Comparison of ENCODE assay signal across 1 cellular context in genomic region chr12:123498126-123498825, GRCh38.
TF ChIP-seq lines count a peak whose summit lies in the region.

No MANE protein-coding gene starts in this region.

TF ChIP-seq in HepG2, 621 proteins besides CTCF, POLR2A, EP300 and RAD21 (continued from another document and continues in another):
- peak; percentile 46; the same call in 1 of the 2 replicates for TF ChIP-seq CEBPB (IDR thresholded peaks at IDR 0.05; ENCODE audit: borderline replicate concordance, low read depth, low read length)
- TF ChIP-seq NR2F1 (CRISPR knock-in tag; IDR thresholded peaks at IDR 0.05), result peak; percentile 23 to 60; a peak in 2 of 4 replicates
- peak; percentile 61 for TF ChIP-seq STAG1 (CRISPR knock-in tag; IDR thresholded peaks at IDR 0.05)
- TF ChIP-seq RARA (CRISPR knock-in tag; IDR thresholded peaks at IDR 0.05), result peak; percentile 63
- peak; percentile 80 for TF ChIP-seq NR2F6 (IDR thresholded peaks at IDR 0.05)
- peak; percentile 83 for TF ChIP-seq NR2F6 (CRISPR knock-in tag; IDR thresholded peaks at IDR 0.05)
- TF ChIP-seq TEAD2 (CRISPR knock-in tag; IDR thresholded peaks at IDR 0.05), result no peak
- TF ChIP-seq ZFY (CRISPR knock-in tag; IDR thresholded peaks at IDR 0.05), result peak; percentile 27; the same call in 1 of the 2 replicates
- TF ChIP-seq, protein P1, sequence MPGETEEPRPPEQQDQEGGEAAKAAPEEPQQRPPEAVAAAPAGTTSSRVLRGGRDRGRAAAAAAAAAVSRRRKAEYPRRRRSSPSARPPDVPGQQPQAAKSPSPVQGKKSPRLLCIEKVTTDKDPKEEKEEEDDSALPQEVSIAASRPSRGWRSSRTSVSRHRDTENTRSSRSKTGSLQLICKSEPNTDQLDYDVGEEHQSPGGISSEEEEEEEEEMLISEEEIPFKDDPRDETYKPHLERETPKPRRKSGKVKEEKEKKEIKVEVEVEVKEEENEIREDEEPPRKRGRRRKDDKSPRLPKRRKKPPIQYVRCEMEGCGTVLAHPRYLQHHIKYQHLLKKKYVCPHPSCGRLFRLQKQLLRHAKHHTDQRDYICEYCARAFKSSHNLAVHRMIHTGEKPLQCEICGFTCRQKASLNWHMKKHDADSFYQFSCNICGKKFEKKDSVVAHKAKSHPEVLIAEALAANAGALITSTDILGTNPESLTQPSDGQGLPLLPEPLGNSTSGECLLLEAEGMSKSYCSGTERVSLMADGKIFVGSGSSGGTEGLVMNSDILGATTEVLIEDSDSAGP (CRISPR knock-in tag; IDR thresholded peaks at IDR 0.05; ENCODE audit: borderline replicate concordance), result peak; percentile 54; the same call in 1 of the 2 replicates
- TF ChIP-seq SKI (IDR thresholded peaks at IDR 0.05; ENCODE audit: partially characterized antibody), result peak; percentile 74
- peak; percentile 99 for TF ChIP-seq ZNF263 (CRISPR knock-in tag; IDR thresholded peaks at IDR 0.05)
- no peak for TF ChIP-seq THYN1 (CRISPR knock-in tag; IDR thresholded peaks at IDR 0.05; ENCODE audit: borderline replicate concordance, low read depth)
- 0 out of 2 replicates have a peak, but pooled peaks have one; percentile 13 for TF ChIP-seq RCOR2 (CRISPR knock-in tag; IDR thresholded peaks at IDR 0.05)
- TF ChIP-seq MAZ (IDR thresholded peaks at IDR 0.05; ENCODE audit: borderline replicate concordance, low read depth, low read length), result no peak
- no peak for TF ChIP-seq MAZ (CRISPR knock-in tag; IDR thresholded peaks at IDR 0.05; ENCODE audit: low read depth)
- no peak for TF ChIP-seq HNRNPH1 (optimal IDR thresholded peaks at IDR 0.05; ENCODE audit: low read depth, low read length)
- 0 out of 2 replicates have a peak, but pooled peaks have one; percentile 19 for TF ChIP-seq NFAT5 (CRISPR knock-in tag; IDR thresholded peaks at IDR 0.05)
- TF ChIP-seq, protein P2, sequence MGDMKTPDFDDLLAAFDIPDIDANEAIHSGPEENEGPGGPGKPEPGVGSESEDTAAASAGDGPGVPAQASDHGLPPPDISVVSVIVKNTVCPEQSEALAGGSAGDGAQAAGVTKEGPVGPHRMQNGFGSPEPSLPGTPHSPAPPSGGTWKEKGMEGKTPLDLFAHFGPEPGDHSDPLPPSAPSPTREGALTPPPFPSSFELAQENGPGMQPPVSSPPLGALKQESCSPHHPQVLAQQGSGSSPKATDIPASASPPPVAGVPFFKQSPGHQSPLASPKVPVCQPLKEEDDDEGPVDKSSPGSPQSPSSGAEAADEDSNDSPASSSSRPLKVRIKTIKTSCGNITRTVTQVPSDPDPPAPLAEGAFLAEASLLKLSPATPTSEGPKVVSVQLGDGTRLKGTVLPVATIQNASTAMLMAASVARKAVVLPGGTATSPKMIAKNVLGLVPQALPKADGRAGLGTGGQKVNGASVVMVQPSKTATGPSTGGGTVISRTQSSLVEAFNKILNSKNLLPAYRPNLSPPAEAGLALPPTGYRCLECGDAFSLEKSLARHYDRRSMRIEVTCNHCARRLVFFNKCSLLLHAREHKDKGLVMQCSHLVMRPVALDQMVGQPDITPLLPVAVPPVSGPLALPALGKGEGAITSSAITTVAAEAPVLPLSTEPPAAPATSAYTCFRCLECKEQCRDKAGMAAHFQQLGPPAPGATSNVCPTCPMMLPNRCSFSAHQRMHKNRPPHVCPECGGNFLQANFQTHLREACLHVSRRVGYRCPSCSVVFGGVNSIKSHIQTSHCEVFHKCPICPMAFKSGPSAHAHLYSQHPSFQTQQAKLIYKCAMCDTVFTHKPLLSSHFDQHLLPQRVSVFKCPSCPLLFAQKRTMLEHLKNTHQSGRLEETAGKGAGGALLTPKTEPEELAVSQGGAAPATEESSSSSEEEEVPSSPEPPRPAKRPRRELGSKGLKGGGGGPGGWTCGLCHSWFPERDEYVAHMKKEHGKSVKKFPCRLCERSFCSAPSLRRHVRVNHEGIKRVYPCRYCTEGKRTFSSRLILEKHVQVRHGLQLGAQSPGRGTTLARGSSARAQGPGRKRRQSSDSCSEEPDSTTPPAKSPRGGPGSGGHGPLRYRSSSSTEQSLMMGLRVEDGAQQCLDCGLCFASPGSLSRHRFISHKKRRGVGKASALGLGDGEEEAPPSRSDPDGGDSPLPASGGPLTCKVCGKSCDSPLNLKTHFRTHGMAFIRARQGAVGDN (CRISPR knock-in tag; IDR thresholded peaks at IDR 0.05), result peak; percentile 73
- TF ChIP-seq PAF1 (CRISPR knock-in tag; IDR thresholded peaks at IDR 0.05), result no peak
- peak; percentile 49; the same call in 1 of the 2 replicates for TF ChIP-seq HDAC2 (CRISPR knock-in tag; IDR thresholded peaks at IDR 0.05)
- 0 out of 2 replicates have a peak, but pooled peaks have one; percentile 46 for TF ChIP-seq ZC3H13 (CRISPR knock-in tag; IDR thresholded peaks at IDR 0.05)
- TF ChIP-seq ZBTB33 (CRISPR knock-in tag; IDR thresholded peaks at IDR 0.05), result peak; percentile 32; the same call in 1 of the 2 replicates
- no peak for TF ChIP-seq KLF11 (CRISPR knock-in tag; IDR thresholded peaks at IDR 0.05)
- TF ChIP-seq TBX2 (CRISPR knock-in tag; IDR thresholded peaks at IDR 0.05; ENCODE audit: borderline replicate concordance), result peak; percentile 25; the same call in 1 of the 2 replicates
- no peak for TF ChIP-seq KDM5B (CRISPR knock-in tag; IDR thresholded peaks at IDR 0.05; ENCODE audit: borderline replicate concordance)
- no peak for TF ChIP-seq MIER3 (CRISPR knock-in tag; IDR thresholded peaks at IDR 0.05; ENCODE audit: borderline replicate concordance)
- peak; percentile 28; the same call in 1 of the 2 replicates for TF ChIP-seq ZBTB38 (CRISPR knock-in tag; IDR thresholded peaks at IDR 0.05)
- no peak for TF ChIP-seq ZNF260 (CRISPR knock-in tag; IDR thresholded peaks at IDR 0.05; ENCODE audit: borderline replicate concordance, low read depth)
- TF ChIP-seq NONO (IDR thresholded peaks at IDR 0.05), result no peak
- peak; percentile 86 for TF ChIP-seq NONO (CRISPR knock-in tag; conservative IDR thresholded peaks at IDR 0.05)
- peak; percentile 54; the same call in 1 of the 2 replicates for TF ChIP-seq ZNF770 (CRISPR knock-in tag; IDR thresholded peaks at IDR 0.05)
- TF ChIP-seq ARID5B (CRISPR knock-in tag; IDR thresholded peaks at IDR 0.05), result 0 out of 2 replicates have a peak, but pooled peaks have one; percentile 25
- peak; percentile 78 for TF ChIP-seq ZNF768 (CRISPR knock-in tag; IDR thresholded peaks at IDR 0.05)
- peak; percentile 83; the same call in 1 of the 2 replicates for TF ChIP-seq ZNF460 (CRISPR knock-in tag; IDR thresholded peaks at IDR 0.05; ENCODE audit: borderline replicate concordance)
- no peak for TF ChIP-seq MBNL3 (CRISPR knock-in tag; conservative IDR thresholded peaks at IDR 0.05)
- TF ChIP-seq, protein P3, sequence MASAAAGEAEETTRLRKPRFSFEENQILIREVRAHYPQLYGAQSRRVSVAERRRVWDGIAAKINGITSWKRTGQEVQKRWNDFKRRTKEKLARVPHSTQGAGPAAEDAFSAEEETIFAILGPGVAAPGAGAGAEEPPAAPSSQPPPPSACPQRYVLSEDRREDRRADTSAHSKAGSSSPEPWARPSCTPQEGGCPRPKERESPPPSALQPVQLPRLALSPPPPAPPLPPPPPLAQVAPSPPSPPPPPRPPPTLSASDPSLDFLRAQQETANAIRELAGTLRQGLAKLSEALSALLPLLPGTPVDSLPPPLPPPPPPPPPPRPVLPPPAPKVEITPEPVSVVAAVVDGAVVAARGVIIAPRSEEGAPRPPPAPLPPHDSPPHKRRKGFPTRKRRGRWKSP (CRISPR knock-in tag; IDR thresholded peaks at IDR 0.05), result no peak
- TF ChIP-seq ZNF788 (CRISPR knock-in tag; IDR thresholded peaks at IDR 0.05; ENCODE audit: borderline replicate concordance), result peak; percentile 61; the same call in 1 of the 2 replicates
- TF ChIP-seq CHD4 (IDR thresholded peaks at IDR 0.05; ENCODE audit: borderline replicate concordance, low read length), result 0 out of 2 replicates have a peak, but pooled peaks have one; percentile 43
- peak; percentile 27; the same call in 1 of the 2 replicates for TF ChIP-seq ETV5 (CRISPR knock-in tag; IDR thresholded peaks at IDR 0.05; ENCODE audit: borderline replicate concordance)
- no peak for TF ChIP-seq ZMYM2 (CRISPR knock-in tag; IDR thresholded peaks at IDR 0.05)
- TF ChIP-seq ZNF292 (CRISPR knock-in tag; IDR thresholded peaks at IDR 0.05; ENCODE audit: borderline replicate concordance, low read depth), result peak; percentile 67; the same call in 1 of the 2 replicates
- no peak for TF ChIP-seq SMAD1 (CRISPR knock-in tag; IDR thresholded peaks at IDR 0.05; ENCODE audit: borderline replicate concordance, low read depth)
- no peak for TF ChIP-seq NR3C1 (CRISPR knock-in tag; IDR thresholded peaks at IDR 0.05)
- 0 out of 2 replicates have a peak, but pooled peaks have one; percentile 32 for TF ChIP-seq DMAP1 (CRISPR knock-in tag; IDR thresholded peaks at IDR 0.05)
